Comparison of ENCODE assay signal across 20 cellular contexts in genomic region chr13:39411501-39411900, GRCh38.
DNase-seq lines count a peak whose midpoint lies in the region; ATAC-seq, FAIRE-seq and TF ChIP-seq lines count a peak whose summit lies in the region.
"Had no signal": no experiment of that assay in that cellular context is flagged by ENCODE, and none has a peak within 500 bp of the region (broad histone marks: within the 10 kb centered on the region; RNA-seq: fewer than 3 reads in every experiment).

No MANE protein-coding gene starts in this region.

- H3K27me3 ChIP-seq in ACC112 (ENCODE audit: insufficient read depth, low read length) (no peaks in the 10 kb centered on the region), GM23248 (replicated peaks; ENCODE audit: insufficient read depth) (no peaks in the 10 kb centered on the region), H1 (replicated peaks in 1 of 4; ENCODE audit: control insufficient read depth in 3 of 4, extremely low read depth in 1 of 4, insufficient read depth in 3 of 4, low read length in 3 of 4) (no peaks in the 10 kb centered on the region), sigmoid colon (no peaks in the 10 kb centered on the region), vagina (no peaks in the 10 kb centered on the region), transverse colon (no peaks in the 10 kb centered on the region)
- no peaks in the 10 kb centered on the region for H3K27me3 ChIP-seq in CD8-positive, alpha-beta T cell (ENCODE audit: insufficient read depth, low read length)
- H3K27me3 ChIP-seq: Peyer's patch had no signal

- in situ Hi-C loops in GM23248 (cut with MboI) (no loop called here), transverse colon (cut with MboI; ENCODE audit: low pct_ligation_motif_present in 1 of 4, low pct_unique_long_range_greater_than_20kb in 1 of 4, low sequenced_read_pairs in 3 of 4) (no loop called here)

- no peak overlapping the region for H2BK5ac ChIP-seq in H1 (ENCODE audit: low read depth, low read length)

- H3K4me3 Mint-ChIP-seq in CD8-positive, alpha-beta T cell, result no peak overlapping the region
- H3K4me3 Mint-ChIP-seq: B cell; CD4-positive, alpha-beta T cell had no signal

- H3F3A ChIP-seq in GM23248 (ENCODE audit: insufficient read depth), result peaks cover 30% of the 10 kb centered on the region

- H3K14ac ChIP-seq in H1 (ENCODE audit: insufficient read length), result no peak overlapping the region

- no peaks in the 10 kb centered on the region for H3K4me1 Mint-ChIP-seq in CD8-positive, alpha-beta T cell (ENCODE audit: low read depth)
- H3K4me1 Mint-ChIP-seq: B cell had no signal

- intact Hi-C loops in sigmoid colon (cut with DNase I) (no loop called here), vagina (cut with DNase I) (no loop called here), transverse colon (cut with DNase I; ENCODE audit: low total_unique reads) (loop anchor here (10.0 kb wide), 1 partner anchor 203 kb away; no protein-coding TSS in a partner anchor)
- intact Hi-C loops in CD8-positive, alpha-beta T cell (cut with DNase I, micrococcal nuclease), result no loop called here

- H3K4ac ChIP-seq in H1 (replicated peaks; ENCODE audit: insufficient read length, low read depth, low read length), result no peak overlapping the region

- no peak overlapping the region for H4K5ac ChIP-seq in H1 (ENCODE audit: insufficient read length, low read depth, low read length)

- H3K9me2 ChIP-seq in GM23248 (ENCODE audit: insufficient read depth), result no peaks in the 10 kb centered on the region

- H3K56ac ChIP-seq in H1 (replicated peaks; ENCODE audit: insufficient read length, low read depth, low read length), result no peak overlapping the region

- H3K4me2 ChIP-seq in GM23248 (ENCODE audit: unreplicated experiment) (no peak overlapping the region), H1 (ENCODE audit: insufficient read depth in 1 of 2, low read depth in 2 of 2, low read length in 2 of 2) (no peak overlapping the region)

- DNase-seq in GM23248 (peak; percentile 9), H1 (ENCODE audit: low read depth in 1 of 2, low spot score in 2 of 2) (no peak), sigmoid colon (no peak), vagina (ENCODE audit: extremely low spot score in 2 of 2) (no peak), transverse colon (no peak)
- no peak for DNase-seq in CD8-positive, alpha-beta T cell
- DNase-seq: CD4-positive, alpha-beta T cell; IMR-90; Karpas-422; NCI-H1105 treated with DMSO at 0.1 percent for 48 hours; NCI-H1694 treated with DMSO at 0.1 percent for 48 hours; NCI-H2107; NCI-H2227 treated with DMSO at 0.1 percent for 48 hours; NCI-H524; Peyer's patch; SHP77 had no signal

- no peaks in the 10 kb centered on the region for H3K9me3 Mint-ChIP-seq in CD8-positive, alpha-beta T cell
- H3K9me3 Mint-ChIP-seq: CD4-positive, alpha-beta T cell had no signal

- H2BK120ac ChIP-seq in H1 (replicated peaks; ENCODE audit: low read depth, low read length), result no peak overlapping the region

- H4K91ac ChIP-seq in H1 (replicated peaks; ENCODE audit: insufficient read length, low read length), result no peak overlapping the region

- H4K20me1 ChIP-seq in GM23248 (ENCODE audit: insufficient read depth), result no peaks in the 10 kb centered on the region
- no peaks in the 10 kb centered on the region for H4K20me1 ChIP-seq in H1 (replicated peaks in 1 of 2; ENCODE audit: control insufficient read depth in 1 of 2, insufficient read depth in 2 of 2, low read length in 2 of 2)

- H3K79me1 ChIP-seq in H1 (ENCODE audit: low read depth, low read length), result no peaks in the 10 kb centered on the region

- H2BK20ac ChIP-seq in H1 (ENCODE audit: low read length), result no peak overlapping the region

- no peak overlapping the region for H4K8ac ChIP-seq in H1 (ENCODE audit: extremely low read depth, insufficient read depth, low read length)

- WGBS in GM23248 (ENCODE audit: low coverage in 1 of 2, low lambda C conversion rate in 2 of 2, missing lambda C conversion rate in 2 of 2), 2 experiments, result 76% methylated on average over 4 of the region's 4 CpGs
- WGBS in H1 (ENCODE audit: extremely low coverage in 1 of 2, insufficient coverage in 1 of 2, insufficient read length in 1 of 2, insufficient replicate concordance in 2 of 2, low coverage in 1 of 2, low lambda C conversion rate in 2 of 2, missing lambda C conversion rate in 1 of 2), 2 experiments, result 82% methylated on average over 4 of the region's 4 CpGs; no CpG with 5 or more reads in 1 of the 2 experiments
- WGBS in sigmoid colon, 2 donors, result 93 to 95% methylated on average over 4 of the region's 4 CpGs
- WGBS in transverse colon (ENCODE audit: low coverage in 1 of 2), 2 donors, result 83 to 87% methylated on average over 4 of the region's 4 CpGs

- H3K4me1 ChIP-seq in ACC112 (ENCODE audit: control insufficient read depth, insufficient read depth, low read length, unreplicated experiment) (peaks cover 36% of the 10 kb centered on the region), GM23248 (ENCODE audit: insufficient read depth) (peaks cover 22% of the 10 kb centered on the region), H1 (replicated peaks in 1 of 4; ENCODE audit: control insufficient read depth in 3 of 4, insufficient read depth in 4 of 4, low read length in 3 of 4) (peaks cover 2 to 16% (median 13%) of the 10 kb centered on the region in 4 experiments; a peak in 5 of 7 replicates), sigmoid colon (peaks cover 0 to 37% (median 16%) of the 10 kb centered on the region in 4 donors), vagina (peaks cover 46% of the 10 kb centered on the region), transverse colon (peaks cover 0 to 20% (median 1%) of the 10 kb centered on the region in 4 donors)
- H3K4me1 ChIP-seq in CD8-positive, alpha-beta T cell (ENCODE audit: insufficient read depth, low read length), result no peaks in the 10 kb centered on the region
- H3K4me1 ChIP-seq: Peyer's patch had no signal

- no peak for TF ChIP-seq RAD21 in H1 (IDR thresholded peaks at IDR 0.05 in 1 of 2, conservative IDR thresholded peaks at IDR 0.05 in 1 of 2; ENCODE audit: low read depth in 2 of 2, low read length in 2 of 2)

- no peak overlapping the region for H2BK15ac ChIP-seq in H1 (ENCODE audit: low read length)

- no peaks in the 10 kb centered on the region for H3K36me3 Mint-ChIP-seq in CD8-positive, alpha-beta T cell

- no peak for ATAC-seq in CD8-positive, alpha-beta T cell

- peak; percentile 28 for FAIRE-seq in H1 (lab: Jason Lieb, UNC)
- FAIRE-seq: G401.6, H54 had no signal

- no peaks in the 10 kb centered on the region for H3K23me2 ChIP-seq in H1 (ENCODE audit: low read depth, low read length)

- H3K36me3 ChIP-seq in ACC112 (ENCODE audit: insufficient read depth, low read length), result no peaks in the 10 kb centered on the region
- H3K36me3 ChIP-seq in GM23248 (ENCODE audit: low read depth), result no peaks in the 10 kb centered on the region
- H3K36me3 ChIP-seq in H1 (ENCODE audit: control insufficient read depth in 2 of 4, insufficient read depth in 4 of 4, low read length in 3 of 4), result no peaks in the 10 kb centered on the region
- H3K36me3 ChIP-seq in sigmoid colon, result no peaks in the 10 kb centered on the region
- no peaks in the 10 kb centered on the region for H3K36me3 ChIP-seq in CD8-positive, alpha-beta T cell (ENCODE audit: insufficient read depth, low read length)
- H3K36me3 ChIP-seq in vagina, result no peaks in the 10 kb centered on the region
- H3K36me3 ChIP-seq in transverse colon, result no peaks in the 10 kb centered on the region
- H3K36me3 ChIP-seq: Peyer's patch had no signal

- H3K9ac ChIP-seq in GM23248 (no peak overlapping the region), H1 (replicated peaks in 1 of 4; ENCODE audit: extremely low read depth in 1 of 4, low read depth in 3 of 4, low read length in 3 of 4) (no peak overlapping the region)

- peaks cover 11% of the 10 kb centered on the region for H3K27me3 Mint-ChIP-seq in CD8-positive, alpha-beta T cell (ENCODE audit: low read depth)
- H3K27me3 Mint-ChIP-seq: B cell had no signal

- CTCF ChIA-PET in H1 (lab: Charles Lee; ENCODE audit: partially characterized antibody), result interaction anchor here (0.8 to 9.6 kb wide), 4 partner anchors 9 to 201 kb away, joined by 3 to 76 read pairs (median 4); no protein-coding TSS in a partner anchor
- CTCF ChIA-PET in CD8-positive, alpha-beta T cell (lab: Charles Lee), result no interaction called here

- POLR2A ChIA-PET in H1 (lab: Charles Lee; ENCODE audit: partially characterized antibody), result interaction anchor here (1.5 kb wide), 1 partner anchor 11 kb away, joined by 4 read pairs; no protein-coding TSS in a partner anchor
- POLR2A ChIA-PET in CD8-positive, alpha-beta T cell (lab: Charles Lee), result no interaction called here

- no peak overlapping the region for H3K23ac ChIP-seq in H1 (ENCODE audit: insufficient read length)

- H3K18ac ChIP-seq in H1 (ENCODE audit: extremely low read depth, low read length), result no peak overlapping the region

- TF ChIP-seq EP300 in H1 (IDR thresholded peaks at IDR 0.05; ENCODE audit: borderline replicate concordance in 1 of 2, low read depth in 2 of 2, low read length in 2 of 2) (no peak), sigmoid colon (IDR thresholded peaks at IDR 0.05) (no peak), transverse colon (IDR thresholded peaks at IDR 0.05; ENCODE audit: low read depth) (no peak)

- H2BK12ac ChIP-seq in H1 (ENCODE audit: low read depth, low read length), result no peak overlapping the region

- no peak overlapping the region for H3K4me3 ChIP-seq in ACC112 (ENCODE audit: low read depth, low read length)
- no peak overlapping the region for H3K4me3 ChIP-seq in GM23248
- H3K4me3 ChIP-seq in H1 (ENCODE audit: extremely low read depth in 1 of 4, insufficient read depth in 2 of 4, low read depth in 3 of 4, low read length in 4 of 4), result no peak overlapping the region
- H3K4me3 ChIP-seq in sigmoid colon, result no peak overlapping the region
- no peak overlapping the region for H3K4me3 ChIP-seq in CD8-positive, alpha-beta T cell (ENCODE audit: low read depth, low read length)
- H3K4me3 ChIP-seq in vagina, result no peak overlapping the region
- H3K4me3 ChIP-seq in transverse colon, result no peak overlapping the region
- H3K4me3 ChIP-seq: Peyer's patch had no signal

- TF ChIP-seq POLR2A in H1 (IDR thresholded peaks at IDR 0.05; ENCODE audit: control extremely low read depth in 1 of 2, low read depth in 2 of 2, low read length in 2 of 2), result no peak
- no peak for TF ChIP-seq POLR2A in sigmoid colon (IDR thresholded peaks at IDR 0.05)
- no peak for TF ChIP-seq POLR2A in vagina (IDR thresholded peaks at IDR 0.05)
- no peak for TF ChIP-seq POLR2A in transverse colon (IDR thresholded peaks at IDR 0.05)

- no peaks in the 10 kb centered on the region for H3K9me3 ChIP-seq in GM23248 (ENCODE audit: low read depth)
- H3K9me3 ChIP-seq in H1 (ENCODE audit: insufficient read depth in 2 of 2, low read depth in 1 of 2, low read length in 1 of 2), result no peaks in the 10 kb centered on the region
- no peaks in the 10 kb centered on the region for H3K9me3 ChIP-seq in sigmoid colon
- no peaks in the 10 kb centered on the region for H3K9me3 ChIP-seq in CD8-positive, alpha-beta T cell (ENCODE audit: low read length)
- no peaks in the 10 kb centered on the region for H3K9me3 ChIP-seq in vagina
- no peaks in the 10 kb centered on the region for H3K9me3 ChIP-seq in transverse colon
- H3K9me3 ChIP-seq: Peyer's patch had no signal

- TF ChIP-seq CTCF in H1 (IDR thresholded peaks at IDR 0.05; ENCODE audit: control extremely low read depth in 1 of 3, insufficient read depth in 1 of 3, low read depth in 1 of 3, low read length in 3 of 3) (no peak), sigmoid colon (IDR thresholded peaks at IDR 0.05) (no peak), vagina (IDR thresholded peaks at IDR 0.05) (no peak), transverse colon (IDR thresholded peaks at IDR 0.05) (no peak)
- TF ChIP-seq CTCF in CD8-positive, alpha-beta T cell (IDR thresholded peaks at IDR 0.05), result no peak

- H3K27ac Mint-ChIP-seq in CD8-positive, alpha-beta T cell, result no peak overlapping the region
- H3K27ac Mint-ChIP-seq: B cell; CD4-positive, alpha-beta T cell had no signal

- H3K27ac ChIP-seq in ACC112 (ENCODE audit: low read depth, low read length) (peak overlapping the region; percentile 87), GM23248 (no peak overlapping the region), H1 (ENCODE audit: low read depth, low read length) (no peak overlapping the region), sigmoid colon (peak overlapping the region in 3 of 4 donors; percentile 26 to 53 (median 46)), vagina (no peak overlapping the region), transverse colon (no peak overlapping the region)
- H3K27ac ChIP-seq in CD8-positive, alpha-beta T cell (ENCODE audit: low read depth, low read length), result no peak overlapping the region
- H3K27ac ChIP-seq: Peyer's patch had no signal

- H2AK5ac ChIP-seq in H1 (ENCODE audit: low read depth, low read length), result no peak overlapping the region

- H2AFZ ChIP-seq in ACC112 (ENCODE audit: low read length, unreplicated experiment), result no peak overlapping the region
- no peak overlapping the region for H2AFZ ChIP-seq in GM23248
- H2AFZ ChIP-seq in H1 (ENCODE audit: low read length), result no peak overlapping the region

- H3K79me2 ChIP-seq in ACC112 (ENCODE audit: control insufficient read depth, insufficient read depth, low read length, unreplicated experiment), result no peaks in the 10 kb centered on the region
- H3K79me2 ChIP-seq in GM23248 (ENCODE audit: insufficient read depth), result peaks cover 7% of the 10 kb centered on the region; the same call in 1 of the 2 replicates
- H3K79me2 ChIP-seq in H1 (ENCODE audit: control insufficient read depth in 1 of 2, insufficient read depth in 2 of 2, low read length in 2 of 2), result no peaks in the 10 kb centered on the region

Comparison
In these comparisons a context has a peak if more than half of its experiments do, and no peak if none do; other contexts are left out.
1. H3K27ac ChIP-seq: peak in ACC112 (single experiment) and sigmoid colon (3 of 4); none in GM23248 (single experiment), H1 (single experiment), CD8-positive, alpha-beta T cell (single experiment), vagina (single experiment) and transverse colon (0 of 4).